In genomic region chr11:115660072-115660805, GRCh38 we compare ENCODE assay signal across 2 cellular contexts.
TF ChIP-seq lines count a peak whose summit lies in the region.

No MANE protein-coding gene starts in this region.

TF ChIP-seq in IMR-90, 13 proteins besides CTCF, POLR2A, EP300 and RAD21 (continued from another document):
- TF ChIP-seq USF2 (IDR thresholded peaks at IDR 0.05; ENCODE audit: low read depth, low read length) (no peak), NFE2L2 (IDR thresholded peaks at IDR 0.05; ENCODE audit: low read depth, low read length) (no peak), ELK1 (IDR thresholded peaks at IDR 0.05; ENCODE audit: borderline replicate concordance, low read depth, low read length) (no peak), RFX5 (IDR thresholded peaks at IDR 0.05; ENCODE audit: low read depth, low read length) (no peak), MAFK (IDR thresholded peaks at IDR 0.05; ENCODE audit: low read depth, low read length) (no peak)

TF ChIP-seq in SK-N-SH treated with all-trans-retinoic acid at 6 μM for 48 hours, 23 proteins besides CTCF, POLR2A, EP300 and RAD21 (continued from another document):
- TF ChIP-seq TCF4 (CRISPR knock-in tag; IDR thresholded peaks at IDR 0.05; ENCODE audit: borderline replicate concordance) (no peak), CSDC2 (CRISPR knock-in tag; IDR thresholded peaks at IDR 0.05) (no peak), ESRRG (CRISPR knock-in tag; IDR thresholded peaks at IDR 0.05) (no peak), RARB (CRISPR knock-in tag; IDR thresholded peaks at IDR 0.05) (no peak), BACH2 (CRISPR knock-in tag; IDR thresholded peaks at IDR 0.05; ENCODE audit: borderline replicate concordance) (no peak), CSRNP3 (CRISPR knock-in tag; IDR thresholded peaks at IDR 0.05) (no peak), ZNF8 (CRISPR knock-in tag; IDR thresholded peaks at IDR 0.05) (no peak), ISL1 (CRISPR knock-in tag; IDR thresholded peaks at IDR 0.05) (no peak), ARNTL (CRISPR knock-in tag; IDR thresholded peaks at IDR 0.05; ENCODE audit: borderline replicate concordance, low read depth) (no peak)
